Comparison of ENCODE assay signal across 19 cellular contexts in the genomic region with DNA sequence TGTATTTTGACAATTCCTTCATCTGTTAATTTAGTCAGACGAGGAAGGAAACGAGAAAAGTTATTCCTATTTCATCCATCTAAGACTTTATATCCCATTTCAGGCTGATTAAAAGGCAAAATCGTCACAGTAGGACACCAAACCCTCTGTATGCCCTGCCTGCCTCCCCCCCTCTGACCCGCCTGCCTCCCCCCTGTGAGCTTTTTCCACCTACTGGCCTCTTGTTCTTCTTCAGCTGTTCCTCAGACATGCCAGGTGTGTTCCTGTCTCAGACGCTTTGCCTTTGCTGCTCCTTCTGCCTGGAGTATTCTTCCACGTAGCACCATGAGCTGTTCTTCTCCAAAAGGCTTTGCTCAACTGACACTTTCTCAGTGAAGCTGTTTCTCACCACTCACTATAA.
"Had no signal": no experiment of that assay in that cellular context is flagged by ENCODE, and none has a peak within 500 bp of the region (broad histone marks: within the 10 kb centered on the region; RNA-seq: fewer than 3 reads in every experiment).

No MANE protein-coding gene starts in this region.

- H3K4me1 Mint-ChIP-seq: activated B cell treated with CpG ODN at 0.5 μM for 24 hours; activated CD4-positive, alpha-beta T cell treated with anti-CD3 and anti-CD28 coated beads, Interleukin-2, amount 10 ng/mL, durations not matched to agents 7 days and 5 days; activated naive CD4-positive, alpha-beta T cell treated with anti-CD3 and anti-CD28 coated beads, Interleukin-2, amount 50 U/mL, for 24 hours had no signal

- H3K4me1 ChIP-seq: breast epithelium had no signal

- DNase-seq: activated B cell treated with CpG ODN at 0.5 μM for 24 hours; activated CD4-positive, alpha-beta memory T cell treated with anti-CD3 and anti-CD28 coated beads for 36 hours; activated CD4-positive, alpha-beta T cell treated with anti-CD3 and anti-CD28 coated beads for 1 hour; activated CD4-positive, alpha-beta T cell treated with anti-CD3 and anti-CD28 coated beads, Interleukin-2, amount 10 ng/mL, durations not matched to agents 7 days and 5 days; activated CD8-positive, alpha-beta memory T cell treated with anti-CD3 and anti-CD28 coated beads for 24 hours; activated naive CD4-positive, alpha-beta T cell; activated T-cell treated with anti-CD3 and anti-CD28 coated beads, Interleukin-2, amount 50 U/mL, for 48 hours; aorta; caudate nucleus; NCI-H1930; NCI-H2171; NCI-H2227 treated with DMSO at 0.1 percent for 48 hours; NCI-H526; NCI-H82; SIG-M5; T-helper 17 cell; T-helper 9 cell had no signal

- H3K27me3 ChIP-seq: breast epithelium had no signal

- H3K36me3 ChIP-seq: breast epithelium had no signal

- H3K27me3 Mint-ChIP-seq: activated B cell treated with CpG ODN at 0.5 μM for 24 hours; activated CD4-positive, alpha-beta memory T cell treated with anti-CD3 and anti-CD28 coated beads for 36 hours; activated CD4-positive, alpha-beta T cell treated with anti-CD3 and anti-CD28 coated beads, Interleukin-2, amount 10 ng/mL, durations not matched to agents 7 days and 5 days; activated naive CD4-positive, alpha-beta T cell treated with anti-CD3 and anti-CD28 coated beads, Interleukin-2, amount 50 U/mL, for 24 hours; T-helper 17 cell had no signal

- H3K4me3 Mint-ChIP-seq: activated B cell treated with CpG ODN at 0.5 μM for 24 hours; activated CD4-positive, alpha-beta memory T cell treated with anti-CD3 and anti-CD28 coated beads for 36 hours; activated CD4-positive, alpha-beta T cell treated with anti-CD3 and anti-CD28 coated beads, Interleukin-2, amount 10 ng/mL, durations not matched to agents 7 days and 5 days; activated naive CD4-positive, alpha-beta T cell treated with anti-CD3 and anti-CD28 coated beads, Interleukin-2, amount 50 U/mL, for 24 hours; T-helper 17 cell had no signal

- H3K36me3 Mint-ChIP-seq: activated CD4-positive, alpha-beta memory T cell treated with anti-CD3 and anti-CD28 coated beads for 36 hours; activated naive CD4-positive, alpha-beta T cell treated with anti-CD3 and anti-CD28 coated beads, Interleukin-2, amount 50 U/mL, for 24 hours had no signal

- ATAC-seq: T-helper 17 cell had no signal

- H3K9me3 ChIP-seq: breast epithelium had no signal

- H3K9me3 Mint-ChIP-seq: activated B cell treated with CpG ODN at 0.5 μM for 24 hours; activated CD4-positive, alpha-beta memory T cell treated with anti-CD3 and anti-CD28 coated beads for 36 hours; activated CD4-positive, alpha-beta T cell treated with anti-CD3 and anti-CD28 coated beads, Interleukin-2, amount 10 ng/mL, durations not matched to agents 7 days and 5 days; activated naive CD4-positive, alpha-beta T cell treated with anti-CD3 and anti-CD28 coated beads, Interleukin-2, amount 50 U/mL, for 24 hours had no signal

- H3K27ac Mint-ChIP-seq: activated B cell treated with CpG ODN at 0.5 μM for 24 hours; activated CD4-positive, alpha-beta memory T cell treated with anti-CD3 and anti-CD28 coated beads for 36 hours; activated CD4-positive, alpha-beta T cell treated with anti-CD3 and anti-CD28 coated beads, Interleukin-2, amount 10 ng/mL, durations not matched to agents 7 days and 5 days; activated naive CD4-positive, alpha-beta T cell treated with anti-CD3 and anti-CD28 coated beads, Interleukin-2, amount 50 U/mL, for 24 hours; T-helper 17 cell had no signal

- H3K27ac ChIP-seq: breast epithelium had no signal

- H3K4me3 ChIP-seq: breast epithelium had no signal
